ENCODE assay signal across 8 cellular contexts in the genomic region with DNA sequence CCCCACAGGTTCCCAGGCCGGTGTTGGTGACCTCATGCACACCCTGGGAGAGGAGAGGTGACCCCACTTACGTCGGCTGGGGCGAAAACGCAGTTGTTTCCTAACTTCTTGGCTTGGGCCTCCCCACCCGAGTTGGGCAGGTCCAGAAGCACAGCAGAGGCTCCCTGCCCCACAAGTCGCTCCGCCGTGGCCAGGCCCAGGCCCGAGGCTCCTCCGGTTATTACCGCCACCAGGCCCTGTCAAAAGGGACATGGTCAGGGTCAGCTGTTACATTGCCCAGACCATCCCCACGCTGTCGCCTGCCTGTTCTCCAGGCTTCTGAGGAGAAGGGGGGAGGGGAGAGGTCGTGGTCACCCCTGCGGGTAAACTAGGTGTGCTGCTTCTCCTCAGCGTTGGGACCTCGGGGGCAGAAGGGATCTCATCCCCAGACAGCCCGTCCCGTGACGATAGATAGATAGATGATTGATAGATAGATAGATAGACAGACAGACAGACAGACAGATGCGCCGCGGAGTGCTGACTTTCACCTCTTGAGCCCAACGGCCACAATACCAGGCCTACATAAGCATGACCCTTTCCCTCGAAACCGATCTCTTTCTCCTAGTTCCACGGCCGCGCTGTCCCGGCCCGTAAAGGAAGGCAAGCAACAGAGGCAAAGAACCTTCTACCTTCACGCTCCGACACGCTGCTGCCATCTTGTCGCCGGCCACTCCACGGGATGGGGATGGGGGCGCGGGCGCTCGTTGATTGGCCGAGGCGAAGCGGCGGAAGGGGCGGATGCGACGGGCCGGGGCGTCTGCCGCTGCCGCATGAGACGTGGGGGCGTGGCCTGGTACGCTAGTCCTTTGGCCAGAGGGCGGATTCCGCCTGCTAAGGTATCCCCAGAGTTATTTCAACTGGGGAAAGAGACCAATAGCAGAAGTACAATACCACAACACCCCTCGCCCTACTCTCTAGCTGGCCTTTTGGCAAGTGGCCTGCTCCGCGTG. TPM values are rescaled to one million over a fixed set of nuclear protein-coding genes. Genes with fewer than 3 reads are reported as not detected.
DNase-seq lines count a peak whose midpoint lies in the region; ATAC-seq and TF ChIP-seq lines count a peak whose summit lies in the region.

A gene (minus strand): TSS at position 720 of the 989 bp plus-strand sequence. CDS start 25 bp downstream, at position 695.

- H3K9me3 ChIP-seq in DND-41 (ENCODE audit: insufficient read depth, low read length, severe bottlenecking) (no peaks in the 10 kb centered on the region), GM23248 (ENCODE audit: low read depth) (no peaks in the 10 kb centered on the region), RWPE2 (ENCODE audit: severe bottlenecking) (no peaks in the 10 kb centered on the region)

- peak within 1 kb of the TSS; percentile 73 to 96; a peak in 3 of 4 replicates for H3K4me3 ChIP-seq in DND-41 (ENCODE audit: low read depth in 1 of 2, low read length in 2 of 2)
- peak within 1 kb of the TSS; percentile 79 for H3K4me3 ChIP-seq in GM23248
- H3K4me3 ChIP-seq in RWPE2 (ENCODE audit: severe bottlenecking), result peak within 1 kb of the TSS; percentile 53
- peak within 1 kb of the TSS; percentile 84 for H3K4me3 ChIP-seq in fibroblast of mammary gland (ENCODE audit: control insufficient read depth, low read depth, low read length)

- TF ChIP-seq CTCF in DND-41 (IDR thresholded peaks at IDR 0.05; ENCODE audit: borderline replicate concordance, extremely low read depth, low read length, poor library complexity, severe bottlenecking), result no peak
- no peak for TF ChIP-seq CTCF in RWPE2 (IDR thresholded peaks at IDR 0.05; ENCODE audit: poor library complexity, severe bottlenecking)
- no peak for TF ChIP-seq CTCF in fibroblast of mammary gland (conservative IDR thresholded peaks at IDR 0.05; ENCODE audit: control insufficient read depth, insufficient read depth, low read depth, low read length)
- no peak for TF ChIP-seq CTCF in natural killer cell (IDR thresholded peaks at IDR 0.05)

- H3K4me3 Mint-ChIP-seq in activated T-helper 2 cell treated with anti-CD3 and anti-CD28 coated beads, Interferon-gamma antibody, Interleukin-2, Interleukin-4, amounts not matched to agents 10 μg/mL and 5 μg/mL and 100 μg/mL, durations not matched to agents 14 hours and 24 hours and 36 hours (ENCODE audit: low read depth), result peak within 1 kb of the TSS; percentile 97
- peak within 1 kb of the TSS; percentile 93 for H3K4me3 Mint-ChIP-seq in natural killer cell

- H3K4me2 ChIP-seq in DND-41 (ENCODE audit: insufficient read depth, low read length), result peak within 1 kb of the TSS; percentile 92
- H3K4me2 ChIP-seq in GM23248 (ENCODE audit: unreplicated experiment), result peak within 1 kb of the TSS; percentile 71

- H3K4me1 Mint-ChIP-seq in activated T-helper 2 cell treated with anti-CD3 and anti-CD28 coated beads, Interferon-gamma antibody, Interleukin-2, Interleukin-4, amounts not matched to agents 10 μg/mL and 5 μg/mL and 100 μg/mL, durations not matched to agents 14 hours and 24 hours and 36 hours (ENCODE audit: low read depth), result peaks cover 28% of the 10 kb centered on the region
- peaks cover 11 to 15% of the 10 kb centered on the region in 2 donors for H3K4me1 Mint-ChIP-seq in natural killer cell

- H3K9ac ChIP-seq in DND-41 (ENCODE audit: low read depth, low read length) (peak within 1 kb of the TSS; percentile 81), GM23248 (peak within 1 kb of the TSS; percentile 83)

- H3K79me2 ChIP-seq in DND-41 (ENCODE audit: insufficient read depth, low read length), result peaks cover 12% of the 10 kb centered on the region
- H3K79me2 ChIP-seq in GM23248 (ENCODE audit: insufficient read depth), result peaks cover 17% of the 10 kb centered on the region

- peak; percentile 97 for ATAC-seq in DND-41 (ENCODE audit: insufficient read depth, low read depth)
- peak; percentile 97 for ATAC-seq in RWPE2 (ENCODE audit: low read depth)
- ATAC-seq in natural killer cell, result peak; percentile 97 to 98 (median 98)
- ATAC-seq in stimulated activated naive CD8-positive, alpha-beta T cell treated with anti-CD3 and anti-CD28 coated beads, Interleukin-15, Interleukin-2, amounts not matched to agents 100 U/mL and 50 U/mL, for 24 hours, result peak; percentile 97

- WGBS in GM23248 (ENCODE audit: low coverage in 1 of 2, low lambda C conversion rate in 2 of 2, missing lambda C conversion rate in 2 of 2), 2 experiments, result 9 to 10% methylated on average over 32 to 47 of the region's 61 CpGs

- no peaks in the 10 kb centered on the region for H3K27me3 ChIP-seq in DND-41 (ENCODE audit: insufficient read depth, low read length, poor library complexity)
- H3K27me3 ChIP-seq in GM23248 (replicated peaks; ENCODE audit: insufficient read depth), result no peaks in the 10 kb centered on the region
- no peaks in the 10 kb centered on the region for H3K27me3 ChIP-seq in RWPE2 (ENCODE audit: insufficient read depth, poor library complexity, severe bottlenecking)

- peaks cover 16% of the 10 kb centered on the region for H3K4me1 ChIP-seq in DND-41 (ENCODE audit: insufficient read depth, low read length)
- H3K4me1 ChIP-seq in GM23248 (ENCODE audit: insufficient read depth), result no peaks in the 10 kb centered on the region
- no peaks in the 10 kb centered on the region for H3K4me1 ChIP-seq in RWPE2 (ENCODE audit: insufficient read depth, poor library complexity, severe bottlenecking)

- H3K9me2 ChIP-seq in GM23248 (ENCODE audit: insufficient read depth), result no peaks in the 10 kb centered on the region

- H4K20me1 ChIP-seq in DND-41 (ENCODE audit: insufficient read depth, low read length) (no peaks in the 10 kb centered on the region), GM23248 (ENCODE audit: insufficient read depth) (no peaks in the 10 kb centered on the region)

- DNase-seq in DND-41, result peak; percentile 87
- DNase-seq in GM23248, result peak; percentile 94
- DNase-seq in Kasumi-1 (lab: John Stamatoyannopoulos, UW), result peak; percentile 78 to 82
- peak; percentile 87 for DNase-seq in RWPE2 (ENCODE audit: low spot score)
- DNase-seq in activated T-helper 2 cell treated with anti-CD3 and anti-CD28 coated beads, Interferon-gamma antibody, Interleukin-2, Interleukin-4, amounts not matched to agents 10 μg/mL and 5 μg/mL and 100 μg/mL, durations not matched to agents 14 hours and 24 hours and 36 hours (ENCODE audit: low spot score), result peak; percentile 82
- DNase-seq in fibroblast of mammary gland (ENCODE audit: low read depth), result peak; percentile 64
- peak; percentile 79 for DNase-seq in natural killer cell
- DNase-seq in stimulated activated naive CD8-positive, alpha-beta T cell treated with anti-CD3 and anti-CD28 coated beads, Interleukin-15, Interleukin-2, amounts not matched to agents 100 U/mL and 50 U/mL, for 24 hours, result peak; percentile 90

- no peaks in the 10 kb centered on the region for H3F3A ChIP-seq in GM23248 (ENCODE audit: insufficient read depth)

- H3K27ac ChIP-seq in DND-41 (ENCODE audit: low read length), result peak within 1 kb of the TSS; percentile 81
- no peak within 1 kb of the TSS for H3K27ac ChIP-seq in GM23248
- peak within 1 kb of the TSS; percentile 18 for H3K27ac ChIP-seq in RWPE2 (ENCODE audit: poor library complexity, severe bottlenecking)

- peak within 1 kb of the TSS; percentile 100 for H2AFZ ChIP-seq in DND-41 (ENCODE audit: low read depth, low read length)
- H2AFZ ChIP-seq in GM23248, result peak within 1 kb of the TSS; percentile 80

- peak within 1 kb of the TSS; percentile 89 for H3K27ac Mint-ChIP-seq in activated T-helper 2 cell treated with anti-CD3 and anti-CD28 coated beads, Interferon-gamma antibody, Interleukin-2, Interleukin-4, amounts not matched to agents 10 μg/mL and 5 μg/mL and 100 μg/mL, durations not matched to agents 14 hours and 24 hours and 36 hours
- H3K27ac Mint-ChIP-seq in natural killer cell, result peak within 1 kb of the TSS; percentile 86 to 94

- peaks cover 15% of the 10 kb centered on the region for H3K36me3 Mint-ChIP-seq in activated T-helper 2 cell treated with anti-CD3 and anti-CD28 coated beads, Interferon-gamma antibody, Interleukin-2, Interleukin-4, amounts not matched to agents 10 μg/mL and 5 μg/mL and 100 μg/mL, durations not matched to agents 14 hours and 24 hours and 36 hours (ENCODE audit: low read depth)
- no peaks in the 10 kb centered on the region for H3K36me3 Mint-ChIP-seq in natural killer cell

- H3K27me3 Mint-ChIP-seq in activated T-helper 2 cell treated with anti-CD3 and anti-CD28 coated beads, Interferon-gamma antibody, Interleukin-2, Interleukin-4, amounts not matched to agents 10 μg/mL and 5 μg/mL and 100 μg/mL, durations not matched to agents 14 hours and 24 hours and 36 hours (ENCODE audit: low read depth), result no peaks in the 10 kb centered on the region
- H3K27me3 Mint-ChIP-seq in natural killer cell (ENCODE audit: low read depth in 2 of 2), result peaks cover 5 to 8% of the 10 kb centered on the region in 2 donors

- peaks cover 16% of the 10 kb centered on the region for H3K36me3 ChIP-seq in DND-41 (ENCODE audit: insufficient read depth, low read length)
- H3K36me3 ChIP-seq in GM23248 (ENCODE audit: low read depth), result no peaks in the 10 kb centered on the region
- H3K36me3 ChIP-seq in RWPE2 (ENCODE audit: low read depth), result no peaks in the 10 kb centered on the region

- H3K9me3 Mint-ChIP-seq in activated T-helper 2 cell treated with anti-CD3 and anti-CD28 coated beads, Interferon-gamma antibody, Interleukin-2, Interleukin-4, amounts not matched to agents 10 μg/mL and 5 μg/mL and 100 μg/mL, durations not matched to agents 14 hours and 24 hours and 36 hours, result no peaks in the 10 kb centered on the region
- no peaks in the 10 kb centered on the region for H3K9me3 Mint-ChIP-seq in natural killer cell

- in situ Hi-C loops in GM23248 (cut with MboI), result no loop called here

- intact Hi-C loops in activated T-helper 2 cell treated with anti-CD3 and anti-CD28 coated beads, Interferon-gamma antibody, Interleukin-2, Interleukin-4, amounts not matched to agents 10 μg/mL and 5 μg/mL and 100 μg/mL, durations not matched to agents 14 hours and 24 hours and 36 hours (cut with micrococcal nuclease), result loop anchor here (1.0 to 10.0 kb wide), 2 partner anchors 12 to 209 kb away; a partner anchor contains a TSS
- intact Hi-C loops in natural killer cell (cut with micrococcal nuclease), result loop anchor here (1.0 kb wide), 1 partner anchor 12 kb away; a partner anchor contains a TSS

RNA-seq across cellular contexts. Expression of the gene that starts here (rescaled TPM):
- 33.1 and 47.9 TPM in 2 replicates for total RNA-seq in GM23248 (2014; rRNA removed; shearing (Covaris generic))
- polyA plus RNA-seq in GM23248 (2016; fragmentation: Nextera tagmentation; extraction: Ambion mirVana), result 70.2 and 73.3 TPM in 2 replicates
- 135 and 139 TPM in 2 replicates for total RNA-seq in activated T-helper 2 cell treated with anti-CD3 and anti-CD28 coated beads, Interferon-gamma antibody, Interleukin-2, Interleukin-4, amounts not matched to agents 10 μg/mL and 5 μg/mL and 100 μg/mL, durations not matched to agents 14 hours and 24 hours and 36 hours
- total RNA-seq in natural killer cell, result 10 to 100 TPM; 49.2 to 56.4 (median 54.3) TPM
